ENCODE assay signal across 9 cellular contexts in the genomic region with DNA sequence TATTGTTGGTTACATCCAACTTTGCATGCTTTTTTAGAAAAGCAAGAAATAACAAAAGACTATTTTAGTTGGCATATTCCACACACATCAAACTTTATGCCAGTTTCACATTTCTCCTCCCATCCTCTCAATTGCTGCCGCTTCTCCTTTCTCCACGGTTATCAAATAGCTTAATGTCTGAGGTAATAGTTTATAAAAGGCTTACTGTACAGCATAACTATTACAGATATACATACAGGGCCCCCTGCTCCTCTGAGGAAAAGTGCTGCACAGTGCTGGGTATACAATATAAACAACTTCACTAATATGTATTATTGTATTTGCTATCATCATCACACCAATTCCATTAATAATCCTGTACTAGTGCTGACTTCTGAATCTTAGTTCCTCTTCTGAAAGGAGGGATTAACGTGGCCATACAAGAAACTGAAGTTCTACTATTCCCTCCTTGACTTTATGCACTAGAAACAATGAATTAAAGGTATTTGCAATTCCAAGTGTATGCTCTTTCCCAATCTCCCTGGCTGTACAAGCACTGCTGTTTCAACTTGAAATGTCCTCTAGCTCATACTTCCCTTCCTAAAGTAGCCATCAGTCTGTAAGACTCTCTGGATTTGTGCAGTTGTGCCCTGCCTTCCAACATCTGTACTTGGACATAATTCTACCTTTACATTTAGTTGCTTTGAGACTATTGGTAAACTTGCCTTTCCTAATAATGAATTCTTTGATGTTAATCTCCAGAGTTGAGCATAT. TPM values are rescaled to one million over a fixed set of nuclear protein-coding genes. Genes with fewer than 3 reads are reported as not detected.
DNase-seq lines count a peak whose midpoint lies in the region; ATAC-seq, FAIRE-seq and TF ChIP-seq lines count a peak whose summit lies in the region.
"Had no signal": no experiment of that assay in that cellular context is flagged by ENCODE, and none has a peak within 500 bp of the region (broad histone marks: within the 10 kb centered on the region; RNA-seq: fewer than 3 reads in every experiment).

No MANE protein-coding gene starts in this region.

- H3K27ac ChIP-seq in Peyer's patch = peak overlapping the region; percentile 6 to 99 (median 58)
- H3K27ac ChIP-seq in skeletal muscle tissue (ENCODE audit: low read depth, low read length) = no peak overlapping the region

- DNase-seq in GM12892 (ENCODE audit: insufficient read length) (no peak), Peyer's patch (no peak), fibroblast of mammary gland (ENCODE audit: low read depth) (peak; percentile 43), HTR-8/SVneo (ENCODE audit: insufficient read length, low spot score) (no peak)
- DNase-seq in stimulated activated naive B cell treated with anti-CD40 and anti-IgM and Interleukin-4, amounts not matched to agents 10 μg/mL and 1 μg/mL and 100 μg/mL, for 72 hours = no peak
- no peak for DNase-seq in stimulated activated naive CD8-positive, alpha-beta T cell treated with anti-CD3 and anti-CD28 coated beads, Interleukin-15, amount 100 ng/mL, for 72 hours
- DNase-seq: HFFc6 had no signal

- no peak overlapping the region for H3K4me3 Mint-ChIP-seq in stimulated activated naive B cell treated with anti-CD40 and anti-IgM and Interleukin-4, amounts not matched to agents 10 μg/mL and 1 μg/mL and 100 μg/mL, for 72 hours
- H3K4me3 Mint-ChIP-seq in stimulated activated naive CD8-positive, alpha-beta T cell treated with anti-CD3 and anti-CD28 coated beads, Interleukin-15, amount 100 ng/mL, for 72 hours = no peak overlapping the region

- H3K9me3 ChIP-seq in Peyer's patch (no peaks in the 10 kb centered on the region), skeletal muscle tissue (ENCODE audit: control insufficient read depth in 3 of 3, low read length in 3 of 3) (no peaks in the 10 kb centered on the region)

- H3K4me1 Mint-ChIP-seq in stimulated activated naive B cell treated with anti-CD40 and anti-IgM and Interleukin-4, amounts not matched to agents 10 μg/mL and 1 μg/mL and 100 μg/mL, for 72 hours = peaks cover 22 to 49% of the 10 kb centered on the region in 2 donors
- H3K4me1 Mint-ChIP-seq in stimulated activated naive CD8-positive, alpha-beta T cell treated with anti-CD3 and anti-CD28 coated beads, Interleukin-15, amount 100 ng/mL, for 72 hours = peaks cover 17% of the 10 kb centered on the region

- no peaks in the 10 kb centered on the region for H3K27me3 Mint-ChIP-seq in stimulated activated naive B cell treated with anti-CD40 and anti-IgM and Interleukin-4, amounts not matched to agents 10 μg/mL and 1 μg/mL and 100 μg/mL, for 72 hours
- H3K27me3 Mint-ChIP-seq in stimulated activated naive CD8-positive, alpha-beta T cell treated with anti-CD3 and anti-CD28 coated beads, Interleukin-15, amount 100 ng/mL, for 72 hours = no peaks in the 10 kb centered on the region

- no peak for TF ChIP-seq CTCF in Peyer's patch (IDR thresholded peaks at IDR 0.05)
- TF ChIP-seq CTCF in fibroblast of mammary gland (conservative IDR thresholded peaks at IDR 0.05; ENCODE audit: control insufficient read depth, insufficient read depth, low read depth, low read length) = no peak

- H3K9me3 Mint-ChIP-seq in stimulated activated naive B cell treated with anti-CD40 and anti-IgM and Interleukin-4, amounts not matched to agents 10 μg/mL and 1 μg/mL and 100 μg/mL, for 72 hours = no peaks in the 10 kb centered on the region
- no peaks in the 10 kb centered on the region for H3K9me3 Mint-ChIP-seq in stimulated activated naive CD8-positive, alpha-beta T cell treated with anti-CD3 and anti-CD28 coated beads, Interleukin-15, amount 100 ng/mL, for 72 hours
- H3K9me3 Mint-ChIP-seq: HFFc6 had no signal

- peaks cover 0 to 30% (median 3%) of the 10 kb centered on the region in 4 donors for H3K4me1 ChIP-seq in Peyer's patch
- H3K4me1 ChIP-seq in skeletal muscle tissue (ENCODE audit: control insufficient read depth in 3 of 3, insufficient read depth in 3 of 3, low read length in 3 of 3) = peaks cover 15 to 36% (median 18%) of the 10 kb centered on the region in 3 donors

- no peak overlapping the region for H3K27ac Mint-ChIP-seq in stimulated activated naive B cell treated with anti-CD40 and anti-IgM and Interleukin-4, amounts not matched to agents 10 μg/mL and 1 μg/mL and 100 μg/mL, for 72 hours
- no peak overlapping the region for H3K27ac Mint-ChIP-seq in stimulated activated naive CD8-positive, alpha-beta T cell treated with anti-CD3 and anti-CD28 coated beads, Interleukin-15, amount 100 ng/mL, for 72 hours
- H3K27ac Mint-ChIP-seq: HFFc6 had no signal

- peaks cover 29 to 43% of the 10 kb centered on the region in 2 donors for H3K36me3 Mint-ChIP-seq in stimulated activated naive B cell treated with anti-CD40 and anti-IgM and Interleukin-4, amounts not matched to agents 10 μg/mL and 1 μg/mL and 100 μg/mL, for 72 hours

- H3K27me3 ChIP-seq in Peyer's patch (no peaks in the 10 kb centered on the region), skeletal muscle tissue (ENCODE audit: control insufficient read depth in 3 of 3, insufficient read depth in 3 of 3, low read length in 3 of 3) (no peaks in the 10 kb centered on the region)

- H3K4me3 ChIP-seq in Peyer's patch = peak overlapping the region in 3 of 4 donors; percentile 69 to 89 (median 85)
- H3K4me3 ChIP-seq in fibroblast of mammary gland (ENCODE audit: control insufficient read depth, low read depth, low read length) = peak overlapping the region; percentile 90
- peak overlapping the region; percentile 3 to 96 (median 85) for H3K4me3 ChIP-seq in skeletal muscle tissue (ENCODE audit: low read length in 3 of 3)

- no peak for ATAC-seq in GM18861 (IDR thresholded peaks at IDR 0.05; ENCODE audit: unreplicated experiment)
- no peak for ATAC-seq in stimulated activated naive B cell treated with anti-CD40 and anti-IgM and Interleukin-4, amounts not matched to agents 10 μg/mL and 1 μg/mL and 100 μg/mL, for 72 hours (replicated peaks)
- no peak for ATAC-seq in stimulated activated naive CD8-positive, alpha-beta T cell treated with anti-CD3 and anti-CD28 coated beads, Interleukin-15, amount 100 ng/mL, for 72 hours

- no peaks in the 10 kb centered on the region for H3K36me3 ChIP-seq in Peyer's patch
- H3K36me3 ChIP-seq in skeletal muscle tissue (ENCODE audit: control insufficient read depth in 3 of 3, insufficient read depth in 3 of 3, low read length in 3 of 3) = no peaks in the 10 kb centered on the region

- TF ChIP-seq POLR2A in GM12892 (IDR thresholded peaks at IDR 0.05; ENCODE audit: low read depth, low read length) = no peak
- TF ChIP-seq POLR2A in Peyer's patch (IDR thresholded peaks at IDR 0.05) = no peak

- FAIRE-seq in GM12892 (lab: Jason Lieb, UNC) = peak; percentile 58
- no peak for FAIRE-seq in HTR-8/SVneo (lab: Jason Lieb, UNC)

- H3K9ac ChIP-seq in skeletal muscle tissue (ENCODE audit: low read depth in 1 of 3, low read length in 3 of 3) = peak overlapping the region in 1 of 3 donors; percentile 58

RNA-seq across cellular contexts. Expression of gene CCNI, which starts 2.5 kb away (rescaled TPM):
- polyA plus RNA-seq in GM12892 (2012; ENCODE audit: missing spikeins) = 122 TPM
- total RNA-seq in Peyer's patch = 100 to 1,000 TPM; 132 to 220 (median 176) TPM
- 152 TPM for total RNA-seq in skeletal muscle tissue
